In the genomic region with DNA sequence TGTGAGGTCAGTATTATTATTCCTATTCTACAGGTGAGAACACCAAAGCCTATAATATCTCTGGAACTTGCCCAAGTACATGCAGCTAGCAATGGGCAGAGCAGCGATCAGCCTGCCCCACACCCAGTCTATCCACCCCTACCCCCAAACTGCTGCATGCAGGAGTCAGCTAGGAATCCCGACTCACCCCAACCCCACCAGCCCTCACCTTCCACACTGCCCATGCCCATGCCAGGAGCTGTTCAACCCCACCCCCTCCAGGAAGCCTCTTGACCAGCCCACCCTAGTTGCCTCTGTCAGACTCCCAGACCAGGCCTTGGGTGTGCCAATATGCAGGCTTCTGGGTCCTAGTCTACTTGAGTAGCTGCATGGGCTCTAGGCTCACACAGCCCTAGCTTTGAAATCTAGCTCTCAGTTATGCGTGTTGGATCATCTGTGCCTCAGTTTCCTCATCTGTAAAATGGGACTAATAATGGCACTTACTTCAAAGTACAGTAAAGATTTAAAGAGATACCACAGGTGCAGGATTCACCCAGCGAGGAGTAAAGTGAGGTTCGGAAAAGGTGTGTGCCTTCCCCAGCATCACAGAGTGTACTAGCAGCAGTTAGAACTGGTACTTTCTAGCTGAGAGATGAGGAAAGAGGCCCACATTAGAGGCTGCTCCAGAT, we compare ENCODE assay signal across 11 cellular contexts.
"Had no signal": no experiment of that assay in that cellular context is flagged by ENCODE, and none has a peak within 500 bp of the region (broad histone marks: within the 10 kb centered on the region; RNA-seq: fewer than 3 reads in every experiment).

No MANE protein-coding gene starts in this region.

- DNase-seq: activated CD4-positive, alpha-beta T cell treated with anti-CD3 and anti-CD28 coated beads for 36 hours; activated CD8-positive, alpha-beta T cell treated with anti-CD3 and anti-CD28 coated beads for 36 hours; activated T-cell treated with anti-CD3 and anti-CD28 coated beads for 4 hours; foreskin keratinocyte; SIG-M5; stimulated activated CD4-positive, alpha-beta T cell treated with anti-CD3 and anti-CD28 coated beads, Interleukin-15, amount 100 ng/mL, for 24 hours; SW 1271 had no signal

- ATAC-seq: activated CD4-positive, alpha-beta T cell treated with anti-CD3 and anti-CD28 coated beads for 36 hours; activated CD8-positive, alpha-beta T cell treated with anti-CD3 and anti-CD28 coated beads for 36 hours; foreskin keratinocyte; natural killer cell treated with Interleukin-12 subunit alpha and Interleukin-12 subunit beta and Interleukin-15 and Interleukin-18, amount 100 ng/mL, for 72 hours had no signal

- H3K4me1 ChIP-seq: foreskin keratinocyte, left lung, tibial nerve had no signal

- FAIRE-seq: colon had no signal

- H3K27me3 ChIP-seq: left lung, tibial nerve had no signal

- H3K36me3 ChIP-seq: left lung, tibial nerve had no signal

- H3K27ac ChIP-seq: foreskin keratinocyte, tibial nerve had no signal

- H3K4me3 ChIP-seq: left lung, tibial nerve had no signal
